Comparison of ENCODE assay signal across 14 cellular contexts in genomic region chr1:177185209-177185608, GRCh38. TPM values are rescaled to one million over a fixed set of nuclear protein-coding genes. Genes with fewer than 3 reads are reported as not detected.
DNase-seq lines count a peak whose midpoint lies in the region; ATAC-seq, FAIRE-seq and TF ChIP-seq lines count a peak whose summit lies in the region.
"Had no signal": no experiment of that assay in that cellular context is flagged by ENCODE, and none has a peak within 500 bp of the region (broad histone marks: within the 10 kb centered on the region; RNA-seq: fewer than 3 reads in every experiment).

No MANE protein-coding gene starts in this region.

- H3K36me3 ChIP-seq in KMS-11 (ENCODE audit: insufficient read depth): no peaks in the 10 kb centered on the region

- FAIRE-seq in D721Med (lab: Jason Lieb, UNC): no peak

- DNase-seq in D721Med (ENCODE audit: insufficient read length, low spot score) (no peak), cardiac fibroblast (ENCODE audit: low read depth in 2 of 2) (peak; percentile 25 to 41), posterior vena cava (ENCODE audit: low spot score) (no peak), left colon (no peak)
- DNase-seq: activated T-cell treated with anti-CD3 and anti-CD28 coated beads, Interleukin-2, amount 50 U/mL, for 24 hours; left cardiac atrium; NCI-H1694 treated with DMSO at 0.1 percent for 48 hours; right cardiac atrium had no signal

- no peak overlapping the region for H3K27ac Mint-ChIP-seq in nephron
- H3K27ac Mint-ChIP-seq: activated T-cell treated with anti-CD3 and anti-CD28 coated beads, Interleukin-2, amount 50 U/mL, for 24 hours; dendritic cell treated with granulocyte-macrophage colony-stimulating factor and Interleukin-4, amounts not matched to agents 40 ng/mL and 50 ng/mL, for 4 days had no signal

- no peak overlapping the region for H3K9ac ChIP-seq in KMS-11

- H3K9me3 Mint-ChIP-seq in nephron: peaks cover 2% of the 10 kb centered on the region
- H3K9me3 Mint-ChIP-seq: dendritic cell treated with granulocyte-macrophage colony-stimulating factor and Interleukin-4, amounts not matched to agents 40 ng/mL and 50 ng/mL, for 4 days had no signal

- ATAC-seq in HG03175 (IDR thresholded peaks at IDR 0.05; ENCODE audit: unreplicated experiment) (no peak), HG03095 (IDR thresholded peaks at IDR 0.05; ENCODE audit: unreplicated experiment) (no peak), left colon (no peak)
- ATAC-seq: left cardiac atrium, right cardiac atrium had no signal

- peaks cover 23% of the 10 kb centered on the region for H3K4me1 Mint-ChIP-seq in nephron

- no peak overlapping the region for H3K4me2 ChIP-seq in KMS-11

- no peak overlapping the region for H3K4me3 Mint-ChIP-seq in nephron
- H3K4me3 Mint-ChIP-seq: activated T-cell treated with anti-CD3 and anti-CD28 coated beads, Interleukin-2, amount 50 U/mL, for 24 hours; dendritic cell treated with granulocyte-macrophage colony-stimulating factor and Interleukin-4, amounts not matched to agents 40 ng/mL and 50 ng/mL, for 4 days had no signal

- H3K4me3 ChIP-seq in KMS-11 (IDR thresholded peaks at IDR 0.05; ENCODE audit: insufficient read depth, low read depth, low read length): no peak overlapping the region
- no peak overlapping the region for H3K4me3 ChIP-seq in cardiac fibroblast (replicated peaks in 1 of 2; ENCODE audit: low read depth in 2 of 2, low read length in 2 of 2)

- TF ChIP-seq CTCF in D721Med (IDR thresholded peaks at IDR 0.05; ENCODE audit: insufficient read depth, missing control alignments) (peak; percentile 1), KMS-11 (conservative IDR thresholded peaks at IDR 0.05; ENCODE audit: low read depth, low read length) (peak; percentile 84), cardiac fibroblast (IDR thresholded peaks at IDR 0.05; ENCODE audit: low read depth, low read length) (peak; percentile 67), nephron (IDR thresholded peaks at IDR 0.05; ENCODE audit: unreplicated experiment in 3 of 3) (peak in 2 of 3 experiments; percentile 27 to 36)

- H3K79me2 ChIP-seq in KMS-11 (ENCODE audit: insufficient read depth, low read depth): no peaks in the 10 kb centered on the region

- no peaks in the 10 kb centered on the region for H3K36me3 Mint-ChIP-seq in nephron (ENCODE audit: low read depth)

- no peak overlapping the region for H3K27ac ChIP-seq in KMS-11

- no peaks in the 10 kb centered on the region for H3K27me3 ChIP-seq in KMS-11 (ENCODE audit: insufficient read depth, low read depth)

- H2AFZ ChIP-seq in KMS-11 (ENCODE audit: low read depth): no peak overlapping the region

- intact Hi-C loops in posterior vena cava (cut with DNase I) (loop anchor here in 1 of 2 donors (10.0 kb wide), 1 partner anchor 290 kb away; no protein-coding TSS in a partner anchor), left colon (cut with DNase I, micrococcal nuclease) (loop anchor here in 1 of 2 donors (10.0 kb wide), 1 partner anchor 290 kb away; no protein-coding TSS in a partner anchor)

- H4K20me1 ChIP-seq in KMS-11 (ENCODE audit: insufficient read depth): no peaks in the 10 kb centered on the region

- H3K27me3 Mint-ChIP-seq in nephron (ENCODE audit: low read depth): peaks cover 42% of the 10 kb centered on the region

- peaks cover 40% of the 10 kb centered on the region for H3K4me1 ChIP-seq in KMS-11 (ENCODE audit: low read depth, poor library complexity, severe bottlenecking)

RNA-seq across cellular contexts. Expression of gene BRINP2, which starts 14.5 kb away (rescaled TPM):
- under 1 TPM; 0.19 to 0.52 TPM for total RNA-seq in posterior vena cava
- under 1 TPM; 0.12 to 0.14 TPM for total RNA-seq in left colon
- total RNA-seq: G401 had no signal

RNA-seq across cellular contexts. Expression of gene ASTN1, which starts 20.7 kb away (rescaled TPM):
- total RNA-seq in posterior vena cava: under 1 TPM; 0.14 to 0.19 TPM
- total RNA-seq in left colon: under 1 TPM; 0.06 to 0.39 TPM
- total RNA-seq: G401 had no signal

Comparison
In these comparisons a context has a peak if more than half of its experiments do, and no peak if none do; other contexts are left out.
1. DNase-seq: peak in cardiac fibroblast (2 of 2); none in D721Med (single experiment), posterior vena cava (single experiment) and left colon (0 of 2).
2. CTCF ChIP-seq: peak in every context shown above with its lines; median percentile 84 in KMS-11; 67 in cardiac fibroblast; 32 in nephron; 1 in D721Med.